8 cellular contexts compared by ENCODE assay signal in genomic region chr5:61162010-61162831, GRCh38. TPM values are rescaled to one million over a fixed set of nuclear protein-coding genes. Genes with fewer than 3 reads are reported as not detected.
DNase-seq lines count a peak whose midpoint lies in the region; ATAC-seq and TF ChIP-seq lines count a peak whose summit lies in the region.

Gene SMIM15 (minus strand): TSS chr5:61162468. CDS start chr5:61160171, 2,297 bp downstream.

- no peaks in the 10 kb centered on the region for H4K20me1 ChIP-seq in fibroblast of lung (ENCODE audit: control insufficient read depth, extremely low read depth, insufficient read depth, low read length)

- peaks cover 8 to 43% (median 37%) of the 10 kb centered on the region in 5 donors for H3K36me3 Mint-ChIP-seq in naive thymus-derived CD4-positive, alpha-beta T cell
- peaks cover 23 to 33% of the 10 kb centered on the region in 2 donors for H3K36me3 Mint-ChIP-seq in stimulated activated naive B cell treated with anti-CD40 and anti-IgM and Interleukin-4, amounts not matched to agents 10 μg/mL and 1 μg/mL and 100 μg/mL, for 72 hours

- peak within 1 kb of the TSS; percentile 85 to 100 (median 98) for H3K4me3 ChIP-seq in fibroblast of lung (replicated peaks in 1 of 4; ENCODE audit: control extremely low read depth in 1 of 4, insufficient read depth in 1 of 4, low read depth in 3 of 4, low read length in 4 of 4)
- peak within 1 kb of the TSS; percentile 87 for H3K4me3 ChIP-seq in naive thymus-derived CD4-positive, alpha-beta T cell (ENCODE audit: low read length)

- CTCF ChIA-PET in naive thymus-derived CD4-positive, alpha-beta T cell (lab: Charles Lee) = interaction anchor here (0.7 kb wide), 1 partner anchor 371 kb away, joined by 3 read pairs; no protein-coding TSS in a partner anchor

- H3K27me3 Mint-ChIP-seq in naive thymus-derived CD4-positive, alpha-beta T cell = no peaks in the 10 kb centered on the region
- no peaks in the 10 kb centered on the region for H3K27me3 Mint-ChIP-seq in stimulated activated naive B cell treated with anti-CD40 and anti-IgM and Interleukin-4, amounts not matched to agents 10 μg/mL and 1 μg/mL and 100 μg/mL, for 72 hours

- peak within 1 kb of the TSS; percentile 98 for H2AFZ ChIP-seq in fibroblast of lung (ENCODE audit: low read length)

- no peak for TF ChIP-seq CTCF in fibroblast of lung (conservative IDR thresholded peaks at IDR 0.05 in 1 of 2, IDR thresholded peaks at IDR 0.05 in 1 of 2; ENCODE audit: low read depth in 1 of 2, low read length in 2 of 2)

- peak within 1 kb of the TSS; percentile 80 for H3K9ac ChIP-seq in fibroblast of lung (ENCODE audit: insufficient read depth, low read length)

- intact Hi-C loops in naive thymus-derived CD4-positive, alpha-beta T cell (cut with micrococcal nuclease) = loop anchor here (1.0 to 10.0 kb wide), 11 partner anchors 115 to 1251 kb away; partner anchors contain the start of genes ERCC8 (in 2 of the 2), IPO11 (in 2 of the 2), NDUFAF2 (in 2 of the 2) and ZSWIM6 (in 2 of the 2)

- peak within 1 kb of the TSS; percentile 80 to 98 (median 95) for H3K27ac Mint-ChIP-seq in naive thymus-derived CD4-positive, alpha-beta T cell
- H3K27ac Mint-ChIP-seq in stimulated activated naive B cell treated with anti-CD40 and anti-IgM and Interleukin-4, amounts not matched to agents 10 μg/mL and 1 μg/mL and 100 μg/mL, for 72 hours = peak within 1 kb of the TSS; percentile 98

- no peaks in the 10 kb centered on the region for H3K4me1 ChIP-seq in fibroblast of lung (ENCODE audit: control insufficient read depth, extremely low read depth, insufficient read depth, low read length)
- peaks cover 8 to 16% of the 10 kb centered on the region in 2 donors for H3K4me1 ChIP-seq in naive thymus-derived CD4-positive, alpha-beta T cell (ENCODE audit: control insufficient read depth in 2 of 2, insufficient read depth in 2 of 2, low read length in 2 of 2)

- H3K36me3 ChIP-seq in fibroblast of lung (ENCODE audit: control insufficient read depth, insufficient read depth, low read length) = peaks cover 3% of the 10 kb centered on the region
- H3K36me3 ChIP-seq in naive thymus-derived CD4-positive, alpha-beta T cell (ENCODE audit: control insufficient read depth in 2 of 3, insufficient read depth in 3 of 3, low read length in 3 of 3) = peaks cover 0 to 22% (median 22%) of the 10 kb centered on the region in 3 experiments

- H3K4me3 Mint-ChIP-seq in naive thymus-derived CD4-positive, alpha-beta T cell = peak within 1 kb of the TSS; percentile 92 to 98 (median 94)
- peak within 1 kb of the TSS; percentile 90 to 98 for H3K4me3 Mint-ChIP-seq in stimulated activated naive B cell treated with anti-CD40 and anti-IgM and Interleukin-4, amounts not matched to agents 10 μg/mL and 1 μg/mL and 100 μg/mL, for 72 hours

- H3K9me3 Mint-ChIP-seq in naive thymus-derived CD4-positive, alpha-beta T cell = peaks cover 0 to 18% (median 6%) of the 10 kb centered on the region in 11 donors
- no peaks in the 10 kb centered on the region for H3K9me3 Mint-ChIP-seq in stimulated activated naive B cell treated with anti-CD40 and anti-IgM and Interleukin-4, amounts not matched to agents 10 μg/mL and 1 μg/mL and 100 μg/mL, for 72 hours

- POLR2A ChIA-PET in naive thymus-derived CD4-positive, alpha-beta T cell (lab: Charles Lee) = interaction anchor here (1.1 to 2.6 kb wide), 2 partner anchors 12 to 169 kb away, joined by 3 to 18 read pairs; partner anchors contain the start of gene ZSWIM6

- H3K4me1 Mint-ChIP-seq in naive thymus-derived CD4-positive, alpha-beta T cell = peaks cover 5 to 57% (median 46%) of the 10 kb centered on the region in 7 donors
- H3K4me1 Mint-ChIP-seq in stimulated activated naive B cell treated with anti-CD40 and anti-IgM and Interleukin-4, amounts not matched to agents 10 μg/mL and 1 μg/mL and 100 μg/mL, for 72 hours = peaks cover 16 to 44% of the 10 kb centered on the region in 2 donors

- peak within 1 kb of the TSS; percentile 93 for H3K4me2 ChIP-seq in fibroblast of lung (ENCODE audit: extremely low read depth, insufficient read depth, low read length)

- no peaks in the 10 kb centered on the region for H3K9me3 ChIP-seq in fibroblast of lung (ENCODE audit: control insufficient read depth, insufficient read depth, low read depth, low read length)
- H3K9me3 ChIP-seq in naive thymus-derived CD4-positive, alpha-beta T cell (ENCODE audit: control insufficient read depth in 2 of 3, low read length in 3 of 3) = no peaks in the 10 kb centered on the region

- peak; percentile 97 for ATAC-seq in GM21717 (IDR thresholded peaks at IDR 0.05; ENCODE audit: unreplicated experiment)
- ATAC-seq in naive thymus-derived CD4-positive, alpha-beta T cell = peak; percentile 93
- peak; percentile 96 for ATAC-seq in stimulated activated naive B cell treated with anti-CD40 and anti-IgM and Interleukin-4, amounts not matched to agents 10 μg/mL and 1 μg/mL and 100 μg/mL, for 72 hours (replicated peaks)

- DNase-seq in DMS53 (lab: John Stamatoyannopoulos, UW) (peak; percentile 98), KG1 (lab: John Stamatoyannopoulos, UW) (peak; percentile 79), RPMI7951 (ENCODE audit: low read depth) (peak; percentile 87), fibroblast of lung (ENCODE audit: low read depth in 2 of 2) (peak; percentile 88 to 89)
- peak; percentile 69 to 70 for DNase-seq in activated T-helper 1 cell treated with anti-CD3 and anti-CD28 coated beads, Interleukin-2, amount 50 U/mL, for 16 hours (ENCODE audit: low read depth in 1 of 2, low spot score in 1 of 2)
- peak; percentile 59 to 85 (median 70) for DNase-seq in naive thymus-derived CD4-positive, alpha-beta T cell
- peak; percentile 85 for DNase-seq in stimulated activated naive B cell treated with anti-CD40 and anti-IgM and Interleukin-4, amounts not matched to agents 10 μg/mL and 1 μg/mL and 100 μg/mL, for 72 hours

- H3K27me3 ChIP-seq in fibroblast of lung (ENCODE audit: control insufficient read depth, insufficient read depth, low read length) = no peaks in the 10 kb centered on the region
- no peaks in the 10 kb centered on the region for H3K27me3 ChIP-seq in naive thymus-derived CD4-positive, alpha-beta T cell (ENCODE audit: control insufficient read depth in 2 of 2, insufficient read depth in 2 of 2, low read length in 2 of 2)

- peak within 1 kb of the TSS; percentile 99 for H3K27ac ChIP-seq in fibroblast of lung (ENCODE audit: insufficient read depth, low read length)
- H3K27ac ChIP-seq in naive thymus-derived CD4-positive, alpha-beta T cell (ENCODE audit: low read depth, low read length) = peak within 1 kb of the TSS; percentile 77

- H3K79me2 ChIP-seq in fibroblast of lung (ENCODE audit: control insufficient read depth, insufficient read depth, low read length) = peaks cover 45% of the 10 kb centered on the region

RNA-seq across cellular contexts. Expression of gene SMIM15, which starts in this region (rescaled TPM):
- total RNA-seq in RPMI7951 (2014; rRNA removed; shearing (Covaris generic)) = 41.1 and 51.4 TPM in 2 replicates
- total RNA-seq in fibroblast of lung = 42.4 and 64.6 TPM in 2 replicates
- 61.6 and 63.3 TPM in 2 replicates for polyA plus RNA-seq in fibroblast of lung
- 48.3 and 58.9 TPM in 2 replicates for polyA plus RNA-seq in fibroblast of lung (2012)
- 11.2 and 23.0 TPM in 2 replicates for polyA minus RNA-seq in fibroblast of lung (ENCODE audit: low replicate concordance)
- total RNA-seq in naive thymus-derived CD4-positive, alpha-beta T cell = 10 to 100 TPM; 17.3 to 49.0 (median 34.0) TPM
- 10 to 100 TPM; 24.3 to 25.3 TPM for polyA plus RNA-seq in naive thymus-derived CD4-positive, alpha-beta T cell

Comparison
In these comparisons a context has a peak if more than half of its experiments do, and no peak if none do; other contexts are left out.
1. Peak in every context shown above with its lines: DNase-seq, ATAC-seq, H3K4me3 ChIP-seq and H3K27ac ChIP-seq.